ENCODE assay signal across 16 cellular contexts in the genomic region with DNA sequence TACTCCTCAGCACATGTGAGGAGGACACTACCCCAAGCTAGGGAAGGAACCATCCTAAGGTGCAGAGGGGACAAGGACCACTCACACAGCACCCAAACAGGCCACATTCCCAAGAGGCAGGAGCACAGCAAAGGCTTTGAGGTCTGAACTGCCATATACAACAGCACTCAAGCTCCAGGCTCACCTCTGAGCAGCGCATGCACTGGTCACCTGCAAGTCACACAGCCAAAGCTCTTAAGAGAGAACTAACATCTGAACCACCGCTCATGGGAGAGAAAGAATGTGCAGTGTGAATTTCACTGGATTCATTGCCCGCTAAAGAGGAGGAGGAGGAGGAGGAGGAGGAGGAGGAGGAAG.
"Had no signal": no experiment of that assay in that cellular context is flagged by ENCODE, and none has a peak within 500 bp of the region (broad histone marks: within the 10 kb centered on the region; RNA-seq: fewer than 3 reads in every experiment).

No MANE protein-coding gene starts in this region.

- H3K4me3 ChIP-seq: body of pancreas, colonic mucosa, left ventricle myocardium inferior, prostate gland, thoracic aorta had no signal

- H3K9me3 Mint-ChIP-seq: stimulated activated effector memory CD8-positive, alpha-beta T cell treated with anti-CD3 and anti-CD28 coated beads, Interleukin-12 subunit alpha, Interleukin-12 subunit beta, amount 100 ng/mL, for 72 hours had no signal

- DNase-seq: amniotic stem cell, caudate nucleus, kidney, left ventricle myocardium inferior, nucleus accumbens, T-helper 9 cell had no signal

- H3K27ac ChIP-seq: body of pancreas, colonic mucosa, left ventricle myocardium inferior, prostate gland, thoracic aorta had no signal

- H3K27ac Mint-ChIP-seq: activated CD4-positive, alpha-beta T cell treated with anti-CD3 and anti-CD28 coated beads, Interleukin-2, amount 10 ng/mL, durations not matched to agents 7 days and 5 days; activated naive CD8-positive, alpha-beta T cell; naive thymus-derived CD8-positive, alpha-beta T cell; stimulated activated effector memory CD8-positive, alpha-beta T cell treated with anti-CD3 and anti-CD28 coated beads, Interleukin-12 subunit alpha, Interleukin-12 subunit beta, amount 100 ng/mL, for 72 hours had no signal

- H3K36me3 ChIP-seq: colonic mucosa, left ventricle myocardium inferior, prostate gland, thoracic aorta had no signal

- ATAC-seq: body of pancreas; naive thymus-derived CD8-positive, alpha-beta T cell; stimulated activated effector memory CD8-positive, alpha-beta T cell treated with anti-CD3 and anti-CD28 coated beads, Interleukin-12 subunit alpha, Interleukin-12 subunit beta, amount 100 ng/mL, for 72 hours had no signal

- H3K36me3 Mint-ChIP-seq: stimulated activated effector memory CD8-positive, alpha-beta T cell treated with anti-CD3 and anti-CD28 coated beads, Interleukin-12 subunit alpha, Interleukin-12 subunit beta, amount 100 ng/mL, for 72 hours had no signal

- H3K4me1 Mint-ChIP-seq: activated CD4-positive, alpha-beta T cell treated with anti-CD3 and anti-CD28 coated beads, Interleukin-2, amount 10 ng/mL, durations not matched to agents 7 days and 5 days; stimulated activated effector memory CD8-positive, alpha-beta T cell treated with anti-CD3 and anti-CD28 coated beads, Interleukin-12 subunit alpha, Interleukin-12 subunit beta, amount 100 ng/mL, for 72 hours had no signal

- H3K4me1 ChIP-seq: body of pancreas, colonic mucosa, left ventricle myocardium inferior, prostate gland had no signal

- H3K9me3 ChIP-seq: body of pancreas, colonic mucosa, prostate gland had no signal

- H3K27me3 ChIP-seq: body of pancreas, colonic mucosa had no signal

- FAIRE-seq: endometrium, kidney, urothelium cell line had no signal

- H3K4me3 Mint-ChIP-seq: activated CD4-positive, alpha-beta T cell treated with anti-CD3 and anti-CD28 coated beads, Interleukin-2, amount 10 ng/mL, durations not matched to agents 7 days and 5 days; activated naive CD8-positive, alpha-beta T cell; naive thymus-derived CD8-positive, alpha-beta T cell; stimulated activated effector memory CD8-positive, alpha-beta T cell treated with anti-CD3 and anti-CD28 coated beads, Interleukin-12 subunit alpha, Interleukin-12 subunit beta, amount 100 ng/mL, for 72 hours had no signal
